Comparison of ENCODE assay signal across 1 cellular context in the genomic region with DNA sequence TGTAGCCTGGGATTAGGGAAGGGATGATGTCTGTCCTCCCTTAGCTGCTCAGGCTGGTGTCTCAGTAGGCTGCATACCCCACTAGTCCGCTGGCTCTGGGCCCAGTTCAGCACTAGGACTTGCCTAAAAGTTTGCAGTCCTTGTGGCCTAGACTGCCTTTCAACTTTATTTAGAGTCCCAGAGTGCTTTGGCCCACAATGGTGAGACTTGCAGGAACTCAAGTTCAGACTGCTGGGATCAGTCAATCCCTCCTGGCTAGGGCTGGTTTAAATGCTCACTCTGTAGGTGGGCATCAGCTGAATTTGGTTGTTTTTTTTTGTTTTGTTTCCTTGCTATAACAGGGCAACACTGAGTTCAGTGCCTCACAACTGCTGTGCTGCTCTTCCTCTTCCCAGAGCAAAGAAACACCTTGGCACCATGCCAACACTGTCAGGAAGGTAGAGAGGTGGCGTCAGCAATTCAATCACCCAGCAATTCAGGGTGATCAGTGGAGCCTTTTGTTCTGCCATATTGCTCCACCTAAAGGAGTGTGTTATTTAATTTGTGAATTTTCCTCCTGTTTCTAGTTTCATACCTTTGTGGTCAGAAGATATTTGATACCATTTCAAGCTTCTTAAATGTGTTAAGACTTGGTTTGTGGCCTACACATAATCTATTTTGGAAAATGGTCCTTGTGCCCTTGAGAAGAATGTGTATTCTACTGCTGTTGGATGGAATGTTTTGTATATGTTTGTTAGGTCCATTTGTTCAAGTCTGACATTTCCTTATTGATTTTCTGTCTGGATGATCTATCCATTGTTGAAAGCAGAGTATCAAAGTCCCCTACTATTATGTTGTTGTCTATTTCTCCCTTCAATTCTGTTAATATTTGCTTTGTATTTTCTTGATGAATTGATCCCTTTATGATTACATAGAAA.
A peak's percentile ranks its signal among the peaks of the same experiment; 100 is the strongest.
TF ChIP-seq lines count a peak whose summit lies in the region.

No MANE protein-coding gene starts in this region.

TF ChIP-seq in HepG2, 621 proteins besides CTCF, POLR2A, EP300 and RAD21 (continued from another document and continues in another):
- TF ChIP-seq, protein P1, sequence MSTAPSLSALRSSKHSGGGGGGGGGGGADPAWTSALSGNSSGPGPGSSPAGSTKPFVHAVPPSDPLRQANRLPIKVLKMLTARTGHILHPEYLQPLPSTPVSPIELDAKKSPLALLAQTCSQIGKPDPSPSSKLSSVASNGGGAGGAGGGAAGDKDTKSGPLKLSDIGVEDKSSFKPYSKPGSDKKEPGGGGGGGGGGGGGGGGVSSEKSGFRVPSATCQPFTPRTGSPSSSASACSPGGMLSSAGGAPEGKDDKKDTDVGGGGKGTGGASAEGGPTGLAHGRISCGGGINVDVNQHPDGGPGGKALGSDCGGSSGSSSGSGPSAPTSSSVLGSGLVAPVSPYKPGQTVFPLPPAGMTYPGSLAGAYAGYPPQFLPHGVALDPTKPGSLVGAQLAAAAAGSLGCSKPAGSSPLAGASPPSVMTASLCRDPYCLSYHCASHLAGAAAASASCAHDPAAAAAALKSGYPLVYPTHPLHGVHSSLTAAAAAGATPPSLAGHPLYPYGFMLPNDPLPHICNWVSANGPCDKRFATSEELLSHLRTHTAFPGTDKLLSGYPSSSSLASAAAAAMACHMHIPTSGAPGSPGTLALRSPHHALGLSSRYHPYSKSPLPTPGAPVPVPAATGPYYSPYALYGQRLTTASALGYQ (CRISPR knock-in tag; IDR thresholded peaks at IDR 0.05), result no peak; the same call in 1 of the 2 replicates
- TF ChIP-seq JUND (CRISPR knock-in tag; IDR thresholded peaks at IDR 0.05), result no peak
- TF ChIP-seq EED (CRISPR knock-in tag; IDR thresholded peaks at IDR 0.05), result no peak
- TF ChIP-seq BATF2 (CRISPR knock-in tag; IDR thresholded peaks at IDR 0.05), result no peak
- TF ChIP-seq ZNF557 (CRISPR knock-in tag; IDR thresholded peaks at IDR 0.05), result no peak
- TF ChIP-seq, protein P2, sequence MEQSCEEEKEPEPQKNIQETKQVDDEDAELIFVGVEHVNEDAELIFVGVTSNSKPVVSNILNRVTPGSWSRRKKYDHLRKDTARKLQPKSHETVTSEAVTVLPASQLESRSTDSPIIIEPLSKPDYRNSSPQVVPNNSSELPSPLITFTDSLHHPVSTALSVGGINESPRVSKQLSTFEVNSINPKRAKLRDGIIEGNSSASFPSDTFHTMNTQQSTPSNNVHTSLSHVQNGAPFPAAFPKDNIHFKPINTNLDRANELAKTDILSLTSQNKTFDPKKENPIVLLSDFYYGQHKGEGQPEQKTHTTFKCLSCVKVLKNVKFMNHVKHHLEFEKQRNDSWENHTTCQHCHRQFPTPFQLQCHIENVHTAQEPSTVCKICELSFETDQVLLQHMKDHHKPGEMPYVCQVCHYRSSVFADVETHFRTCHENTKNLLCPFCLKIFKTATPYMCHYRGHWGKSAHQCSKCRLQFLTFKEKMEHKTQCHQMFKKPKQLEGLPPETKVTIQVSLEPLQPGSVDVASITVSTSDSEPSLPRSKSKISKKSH (CRISPR knock-in tag; IDR thresholded peaks at IDR 0.05; ENCODE audit: borderline replicate concordance), result no peak
- no peak for TF ChIP-seq ZNF891 (CRISPR knock-in tag; IDR thresholded peaks at IDR 0.05)
- TF ChIP-seq IRF9 (CRISPR knock-in tag; IDR thresholded peaks at IDR 0.05; ENCODE audit: borderline replicate concordance), result no peak
- no peak for TF ChIP-seq ZNF780A (CRISPR knock-in tag; IDR thresholded peaks at IDR 0.05)
- TF ChIP-seq ZMYM4 (CRISPR knock-in tag; IDR thresholded peaks at IDR 0.05), result peak; percentile 8; the same call in 1 of the 2 replicates
- no peak for TF ChIP-seq ARNTL (CRISPR knock-in tag; IDR thresholded peaks at IDR 0.05)
- TF ChIP-seq, protein P3, sequence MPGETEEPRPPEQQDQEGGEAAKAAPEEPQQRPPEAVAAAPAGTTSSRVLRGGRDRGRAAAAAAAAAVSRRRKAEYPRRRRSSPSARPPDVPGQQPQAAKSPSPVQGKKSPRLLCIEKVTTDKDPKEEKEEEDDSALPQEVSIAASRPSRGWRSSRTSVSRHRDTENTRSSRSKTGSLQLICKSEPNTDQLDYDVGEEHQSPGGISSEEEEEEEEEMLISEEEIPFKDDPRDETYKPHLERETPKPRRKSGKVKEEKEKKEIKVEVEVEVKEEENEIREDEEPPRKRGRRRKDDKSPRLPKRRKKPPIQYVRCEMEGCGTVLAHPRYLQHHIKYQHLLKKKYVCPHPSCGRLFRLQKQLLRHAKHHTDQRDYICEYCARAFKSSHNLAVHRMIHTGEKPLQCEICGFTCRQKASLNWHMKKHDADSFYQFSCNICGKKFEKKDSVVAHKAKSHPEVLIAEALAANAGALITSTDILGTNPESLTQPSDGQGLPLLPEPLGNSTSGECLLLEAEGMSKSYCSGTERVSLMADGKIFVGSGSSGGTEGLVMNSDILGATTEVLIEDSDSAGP (CRISPR knock-in tag; IDR thresholded peaks at IDR 0.05; ENCODE audit: borderline replicate concordance), result no peak
- no peak for TF ChIP-seq ZKSCAN1 (IDR thresholded peaks at IDR 0.05; ENCODE audit: low read length)
- TF ChIP-seq, protein P4, sequence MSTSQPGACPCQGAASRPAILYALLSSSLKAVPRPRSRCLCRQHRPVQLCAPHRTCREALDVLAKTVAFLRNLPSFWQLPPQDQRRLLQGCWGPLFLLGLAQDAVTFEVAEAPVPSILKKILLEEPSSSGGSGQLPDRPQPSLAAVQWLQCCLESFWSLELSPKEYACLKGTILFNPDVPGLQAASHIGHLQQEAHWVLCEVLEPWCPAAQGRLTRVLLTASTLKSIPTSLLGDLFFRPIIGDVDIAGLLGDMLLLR (CRISPR knock-in tag; IDR thresholded peaks at IDR 0.05), result no peak
- TF ChIP-seq EEA1 (CRISPR knock-in tag; IDR thresholded peaks at IDR 0.05; ENCODE audit: borderline replicate concordance), result no peak
- peak; percentile 86 for TF ChIP-seq PPARG (CRISPR knock-in tag; conservative IDR thresholded peaks at IDR 0.05)
- no peak for TF ChIP-seq ATF3 (CRISPR knock-in tag; IDR thresholded peaks at IDR 0.05)
- TF ChIP-seq, protein P5, sequence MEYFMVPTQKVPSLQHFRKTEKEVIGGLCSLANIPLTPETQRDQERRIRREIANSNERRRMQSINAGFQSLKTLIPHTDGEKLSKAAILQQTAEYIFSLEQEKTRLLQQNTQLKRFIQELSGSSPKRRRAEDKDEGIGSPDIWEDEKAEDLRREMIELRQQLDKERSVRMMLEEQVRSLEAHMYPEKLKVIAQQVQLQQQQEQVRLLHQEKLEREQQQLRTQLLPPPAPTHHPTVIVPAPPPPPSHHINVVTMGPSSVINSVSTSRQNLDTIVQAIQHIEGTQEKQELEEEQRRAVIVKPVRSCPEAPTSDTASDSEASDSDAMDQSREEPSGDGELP (IDR thresholded peaks at IDR 0.05; ENCODE audit: borderline replicate concordance, low read depth), result no peak; the same call in 1 of the 2 replicates
- no peak for TF ChIP-seq HDAC6 (IDR thresholded peaks at IDR 0.05; ENCODE audit: low read depth, low read length)
- TF ChIP-seq SKI (IDR thresholded peaks at IDR 0.05; ENCODE audit: partially characterized antibody), result peak; percentile 53
- peak; percentile 81; the same call in 1 of the 2 replicates for TF ChIP-seq ZNF124 (CRISPR knock-in tag; IDR thresholded peaks at IDR 0.05)
- TF ChIP-seq TEAD3 (CRISPR knock-in tag; optimal IDR thresholded peaks at IDR 0.05; ENCODE audit: borderline replicate concordance), result peak; percentile 89
- TF ChIP-seq KLF11 (CRISPR knock-in tag; IDR thresholded peaks at IDR 0.05), result no peak; the same call in 1 of the 2 replicates
- no peak for TF ChIP-seq ZNF672 (CRISPR knock-in tag; IDR thresholded peaks at IDR 0.05)
- no peak for TF ChIP-seq KLF6 (CRISPR knock-in tag; IDR thresholded peaks at IDR 0.05)
- no peak for TF ChIP-seq TEF (CRISPR knock-in tag; IDR thresholded peaks at IDR 0.05)
- no peak for TF ChIP-seq DR1 (CRISPR knock-in tag; IDR thresholded peaks at IDR 0.05)
- no peak for TF ChIP-seq MBNL3 (CRISPR knock-in tag; conservative IDR thresholded peaks at IDR 0.05)
- TF ChIP-seq ZNF496 (CRISPR knock-in tag; IDR thresholded peaks at IDR 0.05; ENCODE audit: insufficient replicate concordance), result no peak
- peak; percentile 96 for TF ChIP-seq ASH2L (IDR thresholded peaks at IDR 0.05; ENCODE audit: insufficient read length, low read depth, low read length)
- no peak for TF ChIP-seq DBP (CRISPR knock-in tag; IDR thresholded peaks at IDR 0.05; ENCODE audit: not compliant biosample characterization)
- no peak for TF ChIP-seq SCMH1 (CRISPR knock-in tag; IDR thresholded peaks at IDR 0.05; ENCODE audit: borderline replicate concordance)
- TF ChIP-seq ZSCAN25 (CRISPR knock-in tag; IDR thresholded peaks at IDR 0.05), result no peak
- no peak for TF ChIP-seq ATF7 (IDR thresholded peaks at IDR 0.05)
- no peak for TF ChIP-seq ATF7 (CRISPR knock-in tag; IDR thresholded peaks at IDR 0.05)
- TF ChIP-seq ZBTB21 (CRISPR knock-in tag; IDR thresholded peaks at IDR 0.05), result no peak
- TF ChIP-seq MIER3 (CRISPR knock-in tag; IDR thresholded peaks at IDR 0.05; ENCODE audit: borderline replicate concordance), result no peak; the same call in none of the 2 replicates
- no peak for TF ChIP-seq ZNF576 (CRISPR knock-in tag; IDR thresholded peaks at IDR 0.05)
- TF ChIP-seq, protein P6, sequence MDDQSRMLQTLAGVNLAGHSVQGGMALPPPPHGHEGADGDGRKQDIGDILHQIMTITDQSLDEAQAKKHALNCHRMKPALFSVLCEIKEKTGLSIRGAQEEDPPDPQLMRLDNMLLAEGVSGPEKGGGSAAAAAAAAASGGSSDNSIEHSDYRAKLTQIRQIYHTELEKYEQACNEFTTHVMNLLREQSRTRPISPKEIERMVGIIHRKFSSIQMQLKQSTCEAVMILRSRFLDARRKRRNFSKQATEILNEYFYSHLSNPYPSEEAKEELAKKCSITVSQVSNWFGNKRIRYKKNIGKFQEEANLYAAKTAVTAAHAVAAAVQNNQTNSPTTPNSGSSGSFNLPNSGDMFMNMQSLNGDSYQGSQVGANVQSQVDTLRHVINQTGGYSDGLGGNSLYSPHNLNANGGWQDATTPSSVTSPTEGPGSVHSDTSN (CRISPR knock-in tag; IDR thresholded peaks at IDR 0.05; ENCODE audit: borderline replicate concordance), result no peak
- TF ChIP-seq MTERF4 (CRISPR knock-in tag; IDR thresholded peaks at IDR 0.05), result no peak
- TF ChIP-seq ZFY (CRISPR knock-in tag; IDR thresholded peaks at IDR 0.05), result peak; percentile 57; the same call in 1 of the 2 replicates
- no peak for TF ChIP-seq ZNF12 (CRISPR knock-in tag; IDR thresholded peaks at IDR 0.05)
- peak; percentile 58 for TF ChIP-seq BCL6 (CRISPR knock-in tag; IDR thresholded peaks at IDR 0.05)
- no peak for TF ChIP-seq ZNF879 (CRISPR knock-in tag; IDR thresholded peaks at IDR 0.05)
- no peak for TF ChIP-seq PRDM4 (CRISPR knock-in tag; IDR thresholded peaks at IDR 0.05; ENCODE audit: borderline replicate concordance)
- TF ChIP-seq SP4 (CRISPR knock-in tag; IDR thresholded peaks at IDR 0.05), result no peak
- no peak for TF ChIP-seq ZNF790 (CRISPR knock-in tag; IDR thresholded peaks at IDR 0.05; ENCODE audit: borderline replicate concordance)
